ENCODE assay signal across 23 cellular contexts in genomic region chr13:52461265-52461664, GRCh38. TPM values are rescaled to one million over a fixed set of nuclear protein-coding genes. Genes with fewer than 3 reads are reported as not detected.
DNase-seq lines count a peak whose midpoint lies in the region; ATAC-seq and TF ChIP-seq lines count a peak whose summit lies in the region.
"Had no signal": no experiment of that assay in that cellular context is flagged by ENCODE, and none has a peak within 500 bp of the region (broad histone marks: within the 10 kb centered on the region; RNA-seq: fewer than 3 reads in every experiment).

No MANE protein-coding gene starts in this region.

- H3K4me2 ChIP-seq in Karpas-422 (ENCODE audit: low read depth, low read length, poor library complexity, severe bottlenecking), result no peak overlapping the region

- no peaks in the 10 kb centered on the region for H3K27me3 ChIP-seq in ACC112 (ENCODE audit: insufficient read depth, low read length)
- H3K27me3 ChIP-seq in CD4-positive, alpha-beta T cell (ENCODE audit: control insufficient read depth, insufficient read depth, low read length), result no peaks in the 10 kb centered on the region
- no peaks in the 10 kb centered on the region for H3K27me3 ChIP-seq in Karpas-422 (ENCODE audit: low read length)
- H3K27me3 ChIP-seq in aorta (ENCODE audit: control insufficient read depth in 1 of 2, insufficient read depth in 2 of 2, low read length in 1 of 2), result no peaks in the 10 kb centered on the region
- H3K27me3 ChIP-seq: dorsolateral prefrontal cortex, tibial nerve had no signal

- peak overlapping the region; percentile 53 for H2AFZ ChIP-seq in ACC112 (ENCODE audit: low read length, unreplicated experiment)
- no peak overlapping the region for H2AFZ ChIP-seq in Karpas-422 (ENCODE audit: low read length)
- H2AFZ ChIP-seq: parathyroid adenoma had no signal

- TF ChIP-seq CTCF in CD4-positive, alpha-beta T cell (IDR thresholded peaks at IDR 0.05), result no peak

- 76 to 84% methylated on average over 3 of the region's 3 CpGs for WGBS in aorta, 2 donors

- DNase-seq in CD4-positive, alpha-beta T cell, result no peak
- DNase-seq in Jurkat, Clone E6-1 (ENCODE audit: low read depth, low spot score), result peak; percentile 68
- peak; percentile 5 for DNase-seq in activated T-helper 1 cell treated with anti-CD3 and anti-CD28 coated beads, Interleukin-12 subunit alpha, Interleukin-12 subunit beta, Interleukin-2, Interleukin-4 antibody, amounts not matched to agents 30 ng/mL and 10 ng/mL and 1 ng/mL, durations not matched to agents 14 hours and 24 hours and 36 hours (ENCODE audit: low spot score)
- DNase-seq in Karpas-422 (no peak), sciatic nerve (ENCODE audit: low spot score) (no peak), aorta (no peak)
- DNase-seq: activated gamma-delta T cell; AML-193; amygdala; caudate nucleus; dorsolateral prefrontal cortex; HCEC 1CT; Kasumi-1; mesenchymal stem cell; naive thymus-derived CD8-positive, alpha-beta T cell; NCI-H524 treated with DMSO at 0.1 percent for 48 hours; SIG-M5; stimulated activated naive CD4-positive, alpha-beta T cell treated with Interleukin-2 at 50 U/mL for 16 hours had no signal

- intact Hi-C loops in CD4-positive, alpha-beta T cell (cut with DNase I, micrococcal nuclease), result no loop called here
- intact Hi-C loops in activated T-helper 1 cell treated with anti-CD3 and anti-CD28 coated beads, Interleukin-12 subunit alpha, Interleukin-12 subunit beta, Interleukin-2, Interleukin-4 antibody, amounts not matched to agents 30 ng/mL and 10 ng/mL and 1 ng/mL, durations not matched to agents 14 hours and 24 hours and 36 hours (cut with micrococcal nuclease), result no loop called here
- intact Hi-C loops in sciatic nerve (cut with DNase I) (no loop called here), aorta (cut with DNase I) (no loop called here)

- H3K27ac ChIP-seq in ACC112 (ENCODE audit: low read depth, low read length) (no peak overlapping the region), Karpas-422 (ENCODE audit: low read length) (no peak overlapping the region), aorta (ENCODE audit: low read depth in 1 of 2, low read length in 2 of 2) (no peak overlapping the region)
- H3K27ac ChIP-seq in CD4-positive, alpha-beta T cell (ENCODE audit: low read depth, low read length), result no peak overlapping the region
- H3K27ac ChIP-seq: dorsolateral prefrontal cortex, epithelial cell of prostate, HL-60, parathyroid adenoma, tibial nerve had no signal

- H3K9ac ChIP-seq in Karpas-422 (ENCODE audit: low read length), result no peak overlapping the region
- H3K9ac ChIP-seq: parathyroid adenoma had no signal

- no peaks in the 10 kb centered on the region for H3K9me2 ChIP-seq in Karpas-422 (replicated peaks; ENCODE audit: insufficient read depth, low read length)

- H3K79me2 ChIP-seq in ACC112 (ENCODE audit: control insufficient read depth, insufficient read depth, low read length, unreplicated experiment), result peaks cover 77% of the 10 kb centered on the region
- peaks cover 92% of the 10 kb centered on the region for H3K79me2 ChIP-seq in Karpas-422 (ENCODE audit: low read length)
- H3K79me2 ChIP-seq: parathyroid adenoma had no signal

- H4K20me1 ChIP-seq in Karpas-422 (ENCODE audit: insufficient read depth, low read depth, low read length), result peaks cover 4% of the 10 kb centered on the region; the same call in 1 of the 2 replicates

- CTCF ChIA-PET in CD4-positive, alpha-beta T cell (lab: Charles Lee), result interaction anchor here (3.4 kb wide), 1 partner anchor 11 kb away, joined by 13 read pairs; the partner anchor contains the start of gene VPS36

- H3K4me3 ChIP-seq in ACC112 (ENCODE audit: low read depth, low read length) (0 out of 2 replicates have a peak overlapping the region, but pooled peaks have one; percentile 15), Karpas-422 (ENCODE audit: low read length) (no peak overlapping the region), aorta (ENCODE audit: low read length in 2 of 2) (no peak overlapping the region)
- H3K4me3 ChIP-seq in Jurkat, Clone E6-1 (ENCODE audit: low read length), result no peak overlapping the region
- H3K4me3 ChIP-seq: dorsolateral prefrontal cortex, tibial nerve had no signal

- H3K27ac Mint-ChIP-seq in CD4-positive, alpha-beta T cell, result peak overlapping the region; percentile 7
- peak overlapping the region; percentile 78 for H3K27ac Mint-ChIP-seq in activated T-helper 1 cell treated with anti-CD3 and anti-CD28 coated beads, Interleukin-12 subunit alpha, Interleukin-12 subunit beta, Interleukin-2, Interleukin-4 antibody, amounts not matched to agents 30 ng/mL and 10 ng/mL and 1 ng/mL, durations not matched to agents 14 hours and 24 hours and 36 hours

- no peaks in the 10 kb centered on the region for H3K9me3 ChIP-seq in CD4-positive, alpha-beta T cell (ENCODE audit: control insufficient read depth, low read length)
- H3K9me3 ChIP-seq in Karpas-422 (ENCODE audit: low read length) (no peaks in the 10 kb centered on the region), aorta (ENCODE audit: control insufficient read depth, low read length) (no peaks in the 10 kb centered on the region)
- H3K9me3 ChIP-seq: tibial nerve had no signal

- no peak overlapping the region for H3K4me3 Mint-ChIP-seq in CD4-positive, alpha-beta T cell
- peak overlapping the region; percentile 58 for H3K4me3 Mint-ChIP-seq in activated T-helper 1 cell treated with anti-CD3 and anti-CD28 coated beads, Interleukin-12 subunit alpha, Interleukin-12 subunit beta, Interleukin-2, Interleukin-4 antibody, amounts not matched to agents 30 ng/mL and 10 ng/mL and 1 ng/mL, durations not matched to agents 14 hours and 24 hours and 36 hours

- POLR2A ChIA-PET in CD4-positive, alpha-beta T cell (lab: Charles Lee), result no interaction called here

- no peaks in the 10 kb centered on the region for H3K27me3 Mint-ChIP-seq in CD4-positive, alpha-beta T cell
- H3K27me3 Mint-ChIP-seq in activated T-helper 1 cell treated with anti-CD3 and anti-CD28 coated beads, Interleukin-12 subunit alpha, Interleukin-12 subunit beta, Interleukin-2, Interleukin-4 antibody, amounts not matched to agents 30 ng/mL and 10 ng/mL and 1 ng/mL, durations not matched to agents 14 hours and 24 hours and 36 hours (ENCODE audit: insufficient read depth), result no peaks in the 10 kb centered on the region
- H3K27me3 Mint-ChIP-seq: naive thymus-derived CD8-positive, alpha-beta T cell had no signal

- no peaks in the 10 kb centered on the region for H3K9me3 Mint-ChIP-seq in CD4-positive, alpha-beta T cell
- H3K9me3 Mint-ChIP-seq in activated T-helper 1 cell treated with anti-CD3 and anti-CD28 coated beads, Interleukin-12 subunit alpha, Interleukin-12 subunit beta, Interleukin-2, Interleukin-4 antibody, amounts not matched to agents 30 ng/mL and 10 ng/mL and 1 ng/mL, durations not matched to agents 14 hours and 24 hours and 36 hours, result no peaks in the 10 kb centered on the region
- H3K9me3 Mint-ChIP-seq: naive thymus-derived CD8-positive, alpha-beta T cell had no signal

- H3K36me3 ChIP-seq in ACC112 (ENCODE audit: insufficient read depth, low read length) (peaks cover 39% of the 10 kb centered on the region), Karpas-422 (ENCODE audit: insufficient read depth, low read length) (peaks cover 73% of the 10 kb centered on the region), aorta (ENCODE audit: control insufficient read depth in 1 of 2, insufficient read depth in 2 of 2, low read length in 1 of 2) (no peaks in the 10 kb centered on the region)

- H3K4me1 ChIP-seq in ACC112 (ENCODE audit: control insufficient read depth, insufficient read depth, low read length, unreplicated experiment) (peaks cover 38% of the 10 kb centered on the region), Karpas-422 (ENCODE audit: low read length) (peaks cover 19% of the 10 kb centered on the region), aorta (ENCODE audit: control insufficient read depth in 1 of 2, insufficient read depth in 2 of 2, low read length in 2 of 2) (no peaks in the 10 kb centered on the region)
- H3K4me1 ChIP-seq: parathyroid adenoma had no signal

- ATAC-seq in CD4-positive, alpha-beta T cell (ENCODE audit: poor library complexity), result no peak
- ATAC-seq in sciatic nerve (no peak), aorta (ENCODE audit: low FRiP score) (no peak)
- ATAC-seq: naive thymus-derived CD8-positive, alpha-beta T cell had no signal

- peaks cover 43% of the 10 kb centered on the region for H3K4me1 Mint-ChIP-seq in CD4-positive, alpha-beta T cell (ENCODE audit: low read depth)
- peaks cover 75% of the 10 kb centered on the region for H3K4me1 Mint-ChIP-seq in activated T-helper 1 cell treated with anti-CD3 and anti-CD28 coated beads, Interleukin-12 subunit alpha, Interleukin-12 subunit beta, Interleukin-2, Interleukin-4 antibody, amounts not matched to agents 30 ng/mL and 10 ng/mL and 1 ng/mL, durations not matched to agents 14 hours and 24 hours and 36 hours (ENCODE audit: low read depth)

- peaks cover 66% of the 10 kb centered on the region for H3K36me3 Mint-ChIP-seq in CD4-positive, alpha-beta T cell (ENCODE audit: low read depth)
- peaks cover 34% of the 10 kb centered on the region for H3K36me3 Mint-ChIP-seq in activated T-helper 1 cell treated with anti-CD3 and anti-CD28 coated beads, Interleukin-12 subunit alpha, Interleukin-12 subunit beta, Interleukin-2, Interleukin-4 antibody, amounts not matched to agents 30 ng/mL and 10 ng/mL and 1 ng/mL, durations not matched to agents 14 hours and 24 hours and 36 hours (ENCODE audit: low read depth)

RNA-seq across cellular contexts. Expression of gene CKAP2, which starts 6.0 kb away (rescaled TPM):
- 10 to 100 TPM; 68.1 to 70.2 TPM for total RNA-seq in CD4-positive, alpha-beta T cell
- polyA plus RNA-seq in Jurkat, Clone E6-1 (2012; ENCODE audit: insufficient read depth, insufficient read length), result 58.4 TPM
- 36.9 and 37.3 TPM in 2 replicates for total RNA-seq in activated T-helper 1 cell treated with anti-CD3 and anti-CD28 coated beads, Interleukin-12 subunit alpha, Interleukin-12 subunit beta, Interleukin-2, Interleukin-4 antibody, amounts not matched to agents 30 ng/mL and 10 ng/mL and 1 ng/mL, durations not matched to agents 14 hours and 24 hours and 36 hours
- 30.7 and 46.2 TPM in 2 replicates for total RNA-seq in Karpas-422 (2014; rRNA removed; shearing (Covaris generic); ENCODE audit: low replicate concordance)
- total RNA-seq in sciatic nerve (9.5 TPM), aorta (1 to 10 TPM; 5.4 to 9.6 TPM)
- 1 to 10 TPM; 2.0 to 2.3 TPM for polyA plus RNA-seq in aorta

RNA-seq across cellular contexts. Expression of gene VPS36, which starts 10.8 kb away (rescaled TPM):
- 10 to 100 TPM; 29.9 to 31.0 TPM for total RNA-seq in CD4-positive, alpha-beta T cell
- polyA plus RNA-seq in Jurkat, Clone E6-1 (2012; ENCODE audit: insufficient read depth, insufficient read length), result 32.8 TPM
- 47.8 and 49.2 TPM in 2 replicates for total RNA-seq in activated T-helper 1 cell treated with anti-CD3 and anti-CD28 coated beads, Interleukin-12 subunit alpha, Interleukin-12 subunit beta, Interleukin-2, Interleukin-4 antibody, amounts not matched to agents 30 ng/mL and 10 ng/mL and 1 ng/mL, durations not matched to agents 14 hours and 24 hours and 36 hours
- total RNA-seq in Karpas-422 (2014; rRNA removed; shearing (Covaris generic); ENCODE audit: low replicate concordance), result 43.3 and 48.7 TPM in 2 replicates
- total RNA-seq in sciatic nerve (50.2 TPM), aorta (10 to 100 TPM; 45.5 to 54.3 TPM)
- 10 to 100 TPM; 20.4 to 22.4 TPM for polyA plus RNA-seq in aorta

RNA-seq across cellular contexts. Expression of gene THSD1, which starts 55.3 kb away (rescaled TPM):
- total RNA-seq in CD4-positive, alpha-beta T cell, result under 1 TPM; 0.53 to 0.60 TPM
- 0.33 TPM for polyA plus RNA-seq in Jurkat, Clone E6-1 (2012; ENCODE audit: insufficient read depth, insufficient read length)
- total RNA-seq in activated T-helper 1 cell treated with anti-CD3 and anti-CD28 coated beads, Interleukin-12 subunit alpha, Interleukin-12 subunit beta, Interleukin-2, Interleukin-4 antibody, amounts not matched to agents 30 ng/mL and 10 ng/mL and 1 ng/mL, durations not matched to agents 14 hours and 24 hours and 36 hours, result 0.07 and 0.21 TPM in 2 replicates
- total RNA-seq in Karpas-422 (2014; rRNA removed; shearing (Covaris generic); ENCODE audit: low replicate concordance), result 1.1 and 1.6 TPM in 2 replicates
- total RNA-seq in sciatic nerve (13.4 TPM), aorta (10 to 100 TPM in 1 of 2 donors, 1 to 10 TPM in 1; 6.6 to 16.0 TPM)
- 1 to 10 TPM in 1 of 2 donors, not detected in 1; 1.3 TPM for polyA plus RNA-seq in aorta

Comparison
In these comparisons a context has a peak if more than half of its experiments do, and no peak if none do; other contexts are left out.
1. DNase-seq: peak in Jurkat, Clone E6-1 (single experiment) and activated T-helper 1 cell treated with anti-CD3 and anti-CD28 coated beads, Interleukin-12 subunit alpha, Interleukin-12 subunit beta, Interleukin-2, Interleukin-4 antibody, amounts not matched to agents 30 ng/mL and 10 ng/mL and 1 ng/mL, durations not matched to agents 14 hours and 24 hours and 36 hours (single experiment); none in CD4-positive, alpha-beta T cell (0 of 10), Karpas-422 (single experiment), sciatic nerve (single experiment) and aorta (0 of 2).